1 cellular context compared by ENCODE assay signal in the genomic region with DNA sequence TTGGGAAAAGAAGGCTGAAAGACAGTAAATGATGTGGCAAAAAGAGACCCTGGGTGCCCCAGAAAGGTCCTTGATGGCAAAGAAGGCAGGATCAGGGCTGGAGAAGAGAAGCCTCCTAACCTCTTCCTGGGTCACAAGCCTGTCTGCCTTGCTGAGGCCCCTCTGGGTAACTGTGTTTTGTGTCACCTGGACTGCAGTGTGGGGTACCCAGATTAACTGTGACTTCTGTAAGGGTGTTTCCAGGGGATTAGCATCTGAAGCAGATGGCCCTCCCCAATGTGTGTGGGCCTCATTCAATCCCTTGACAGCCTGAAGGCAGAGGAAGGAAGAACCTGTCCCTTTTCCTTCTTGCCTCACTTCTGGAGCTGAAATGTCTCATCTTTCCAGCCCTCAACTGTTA.
TF ChIP-seq lines count a peak whose summit lies in the region.

No MANE protein-coding gene starts in this region.

TF ChIP-seq in IMR-90, 13 proteins besides CTCF, POLR2A, EP300 and RAD21 (continued from another document):
- no peak for TF ChIP-seq BHLHE40 (IDR thresholded peaks at IDR 0.05; ENCODE audit: low read depth, low read length)
- TF ChIP-seq MAFK (IDR thresholded peaks at IDR 0.05; ENCODE audit: low read depth, low read length), result no peak
- TF ChIP-seq, protein P1, sequence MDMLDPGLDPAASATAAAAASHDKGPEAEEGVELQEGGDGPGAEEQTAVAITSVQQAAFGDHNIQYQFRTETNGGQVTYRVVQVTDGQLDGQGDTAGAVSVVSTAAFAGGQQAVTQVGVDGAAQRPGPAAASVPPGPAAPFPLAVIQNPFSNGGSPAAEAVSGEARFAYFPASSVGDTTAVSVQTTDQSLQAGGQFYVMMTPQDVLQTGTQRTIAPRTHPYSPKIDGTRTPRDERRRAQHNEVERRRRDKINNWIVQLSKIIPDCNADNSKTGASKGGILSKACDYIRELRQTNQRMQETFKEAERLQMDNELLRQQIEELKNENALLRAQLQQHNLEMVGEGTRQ (IDR thresholded peaks at IDR 0.05; ENCODE audit: low read depth, low read length), result no peak
- TF ChIP-seq NFE2L2 (IDR thresholded peaks at IDR 0.05; ENCODE audit: low read depth, low read length), result no peak
- no peak for TF ChIP-seq MXI1 (IDR thresholded peaks at IDR 0.05; ENCODE audit: borderline replicate concordance, low read depth, low read length)
- no peak for TF ChIP-seq MAZ (IDR thresholded peaks at IDR 0.05; ENCODE audit: borderline replicate concordance, low read depth, low read length)
- TF ChIP-seq RCOR1 (IDR thresholded peaks at IDR 0.05; ENCODE audit: insufficient replicate concordance, low read length), result no peak
- no peak for TF ChIP-seq SMC3 (IDR thresholded peaks at IDR 0.05; ENCODE audit: low read depth, low read length)
TF ChIP-seq in IMR-90: peak in this region for 0.
